In the genomic region with DNA sequence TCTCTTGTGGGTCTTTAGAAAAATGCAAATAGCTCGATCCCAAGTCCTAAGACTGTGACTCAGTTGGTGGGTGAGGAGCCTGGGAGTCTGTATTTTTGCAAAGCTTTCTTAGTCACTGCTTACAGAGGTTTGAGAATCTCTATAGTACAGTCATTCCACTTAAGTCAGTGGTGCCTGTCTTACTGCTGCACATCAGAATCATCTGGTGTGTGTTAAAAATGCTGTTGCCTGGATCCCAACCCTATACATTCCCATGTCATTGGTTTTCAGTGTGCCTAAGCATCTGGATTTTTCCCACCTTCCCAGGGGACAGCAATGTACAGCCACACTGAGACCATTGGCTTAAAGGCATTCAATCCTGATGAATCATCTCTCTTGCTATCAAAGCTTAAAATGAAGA, we compare ENCODE assay signal across 16 cellular contexts. TPM values are rescaled to one million over a fixed set of nuclear protein-coding genes. Genes with fewer than 3 reads are reported as not detected.
DNase-seq lines count a peak whose midpoint lies in the region; ATAC-seq and TF ChIP-seq lines count a peak whose summit lies in the region.
"Had no signal": no experiment of that assay in that cellular context is flagged by ENCODE, and none has a peak within 500 bp of the region (broad histone marks: within the 10 kb centered on the region; RNA-seq: fewer than 3 reads in every experiment).

No MANE protein-coding gene starts in this region.

- H3K36me3 ChIP-seq in IMR-90 (ENCODE audit: control insufficient read depth, insufficient read depth, low read length), result no peaks in the 10 kb centered on the region
- no peaks in the 10 kb centered on the region for H3K36me3 ChIP-seq in smooth muscle cell (ENCODE audit: low read depth)

- no peak overlapping the region for H3K23ac ChIP-seq in IMR-90 (ENCODE audit: low read depth, low read length)

- TF ChIP-seq POLR2A in IMR-90 (IDR thresholded peaks at IDR 0.05; ENCODE audit: low read depth, low read length), result no peak

- in situ Hi-C loops in IMR-90 (cut with MboI; ENCODE audit: low sequenced_read_pairs), result no loop called here

- H4K20me1 ChIP-seq in IMR-90 (ENCODE audit: insufficient read depth, low read length), result no peaks in the 10 kb centered on the region
- H4K20me1 ChIP-seq in smooth muscle cell (ENCODE audit: low read depth), result no peaks in the 10 kb centered on the region

- ATAC-seq in IMR-90 (ENCODE audit: low read depth), result no peak

- H3K4me3 ChIP-seq in IMR-90 (ENCODE audit: insufficient read depth, low read depth, low read length), result no peak overlapping the region
- H3K4me3 ChIP-seq in smooth muscle cell, result no peak overlapping the region
- H3K4me3 ChIP-seq: K562, PC-9 had no signal

- DNase-seq in EH (ENCODE audit: low read depth) (peak; percentile 13), IMR-90 (peak; percentile 10), caudate nucleus (lab: John Stamatoyannopoulos, UW) (peak in 3 of 61 donors; percentile 0 to 9 (median 4)), smooth muscle cell (lab: John Stamatoyannopoulos, UW; ENCODE audit: unreplicated experiment) (no peak), NCI-H2227 treated with DMSO at 0.1 percent for 48 hours (lab: John Stamatoyannopoulos, UW) (no peak), NCI-H2081 (lab: John Stamatoyannopoulos, UW) (no peak)
- DNase-seq in stimulated activated CD4-positive, alpha-beta T cell treated with anti-CD3 and anti-CD28 coated beads, Interleukin-1b, Interleukin-23, amount 100 ng/mL, for 48 hours, result no peak
- DNase-seq: AML-193, EL, H7, NCI-H1417 treated with DMSO at 0.1 percent for 48 hours, NCI-H2029, NCI-H510A treated with DMSO at 0.1 percent for 48 hours, PC-9 had no signal

- POLR2A ChIA-PET in IMR-90 (lab: Charles Lee; ENCODE audit: unreplicated experiment), result no interaction called here

- no peak overlapping the region for H2BK5ac ChIP-seq in IMR-90 (ENCODE audit: low read depth, low read length, poor library complexity, severe bottlenecking)

- H3F3A ChIP-seq in smooth muscle cell (ENCODE audit: low read depth), result no peaks in the 10 kb centered on the region

- H3K4me2 ChIP-seq in IMR-90 (ENCODE audit: low read depth, low read length) (no peak overlapping the region), smooth muscle cell (no peak overlapping the region)
- H3K4me2 ChIP-seq: PC-9 had no signal

- H3K27me3 ChIP-seq in IMR-90 (ENCODE audit: control insufficient read depth, insufficient read depth, low read length) (no peaks in the 10 kb centered on the region), smooth muscle cell (ENCODE audit: low read depth) (no peaks in the 10 kb centered on the region)

- no peak overlapping the region for H3K14ac ChIP-seq in IMR-90 (replicated peaks; ENCODE audit: low read depth, low read length)

- H3K9ac ChIP-seq in IMR-90 (ENCODE audit: low read depth, low read length) (no peak overlapping the region), smooth muscle cell (ENCODE audit: low read depth) (no peak overlapping the region)

- H2AK5ac ChIP-seq in IMR-90 (ENCODE audit: low read depth, low read length), result no peak overlapping the region

- TF ChIP-seq CTCF in IMR-90 (conservative IDR thresholded peaks at IDR 0.05; ENCODE audit: low read depth, low read length), result no peak
- TF ChIP-seq CTCF in smooth muscle cell (IDR thresholded peaks at IDR 0.05; ENCODE audit: borderline replicate concordance, insufficient read depth, poor library complexity, severe bottlenecking), result no peak

- dilution Hi-C loops in IMR-90 (cut with HindIII; ENCODE audit: low sequenced_read_pairs, unreplicated experiment), result no loop called here

- no peak overlapping the region for H2BK120ac ChIP-seq in IMR-90 (ENCODE audit: low read depth, low read length)

- no peak overlapping the region for H2BK15ac ChIP-seq in IMR-90 (ENCODE audit: low read depth, low read length)

- H2BK20ac ChIP-seq in IMR-90 (ENCODE audit: low read depth, low read length), result no peak overlapping the region

- no peak overlapping the region for H3K56ac ChIP-seq in IMR-90 (ENCODE audit: extremely low read depth, insufficient read depth, low read length)

- no peak overlapping the region for H4K8ac ChIP-seq in IMR-90 (ENCODE audit: low read depth in 2 of 2, low read length in 2 of 2)

- no peaks in the 10 kb centered on the region for H3K79me1 ChIP-seq in IMR-90 (ENCODE audit: low read depth in 1 of 2, low read length in 2 of 2)

- BruUV-seq in IMR-90 (replicated peaks; lab: Mats Ljungman, UMichigan), result no TSS peak

- CTCF ChIA-PET in IMR-90 (lab: Yijun Ruan, JAX), result no interaction called here

- no peak overlapping the region for H4K91ac ChIP-seq in IMR-90 (ENCODE audit: insufficient read depth, low read depth, low read length)

- no peak overlapping the region for H3K27ac ChIP-seq in IMR-90 (ENCODE audit: insufficient read depth, low read length)
- peak overlapping the region; percentile 13 for H3K27ac ChIP-seq in caudate nucleus (ENCODE audit: low read depth, low read length)
- peak overlapping the region; percentile 57 for H3K27ac ChIP-seq in smooth muscle cell (ENCODE audit: low read depth)
- H3K27ac ChIP-seq: HL-60, PC-9 had no signal

- WGBS in IMR-90 (ENCODE audit: extremely low coverage in 2 of 2, insufficient read length in 1 of 2), 2 experiments, result no CpG with 5 or more reads among the region's 1 CpG
- 26% methylated on average over 1 of the region's 1 CpG for WGBS in smooth muscle cell (ENCODE audit: low lambda C conversion rate)

- no peaks in the 10 kb centered on the region for H3K79me2 ChIP-seq in smooth muscle cell (ENCODE audit: low read depth)

- intact Hi-C loops in IMR-90 (cut with micrococcal nuclease), result no loop called here

- H3K4ac ChIP-seq in IMR-90 (ENCODE audit: low read depth, low read length), result no peak overlapping the region

- no peak overlapping the region for H4K5ac ChIP-seq in IMR-90 (ENCODE audit: low read depth, low read length)

- H3K18ac ChIP-seq in IMR-90 (ENCODE audit: low read depth, low read length), result no peak overlapping the region

- no peak overlapping the region for H2AK9ac ChIP-seq in IMR-90 (replicated peaks; ENCODE audit: low read depth, low read length, poor library complexity)

- H3K9me3 ChIP-seq in IMR-90 (ENCODE audit: control insufficient read depth, insufficient read depth, low read length) (no peaks in the 10 kb centered on the region), smooth muscle cell (replicated peaks; ENCODE audit: low read depth) (peaks cover 8% of the 10 kb centered on the region)

- no peaks in the 10 kb centered on the region for H3K4me1 ChIP-seq in IMR-90 (ENCODE audit: control insufficient read depth, insufficient read depth, low read length)
- no peaks in the 10 kb centered on the region for H3K4me1 ChIP-seq in smooth muscle cell (ENCODE audit: low read depth)

- no peak overlapping the region for H2AFZ ChIP-seq in IMR-90 (replicated peaks; ENCODE audit: low read length, poor library complexity)
- H2AFZ ChIP-seq in smooth muscle cell (ENCODE audit: low read depth), result no peak overlapping the region
- H2AFZ ChIP-seq: PC-9 had no signal

- H3K9me1 ChIP-seq in IMR-90 (ENCODE audit: insufficient read depth, low read length), result no peaks in the 10 kb centered on the region

- TF ChIP-seq RAD21 in IMR-90 (IDR thresholded peaks at IDR 0.05; ENCODE audit: low read length), result no peak

TF ChIP-seq in IMR-90, 13 proteins besides CTCF, POLR2A, EP300 and RAD21:
- TF ChIP-seq, protein P1, sequence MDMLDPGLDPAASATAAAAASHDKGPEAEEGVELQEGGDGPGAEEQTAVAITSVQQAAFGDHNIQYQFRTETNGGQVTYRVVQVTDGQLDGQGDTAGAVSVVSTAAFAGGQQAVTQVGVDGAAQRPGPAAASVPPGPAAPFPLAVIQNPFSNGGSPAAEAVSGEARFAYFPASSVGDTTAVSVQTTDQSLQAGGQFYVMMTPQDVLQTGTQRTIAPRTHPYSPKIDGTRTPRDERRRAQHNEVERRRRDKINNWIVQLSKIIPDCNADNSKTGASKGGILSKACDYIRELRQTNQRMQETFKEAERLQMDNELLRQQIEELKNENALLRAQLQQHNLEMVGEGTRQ (IDR thresholded peaks at IDR 0.05; ENCODE audit: low read depth, low read length), result no peak
- TF ChIP-seq BHLHE40 (IDR thresholded peaks at IDR 0.05; ENCODE audit: low read depth, low read length) (no peak), CHD1 (IDR thresholded peaks at IDR 0.05; ENCODE audit: low read depth, low read length) (no peak), MAZ (IDR thresholded peaks at IDR 0.05; ENCODE audit: borderline replicate concordance, low read depth, low read length) (no peak), MAFK (IDR thresholded peaks at IDR 0.05; ENCODE audit: low read depth, low read length) (no peak), NFE2L2 (IDR thresholded peaks at IDR 0.05; ENCODE audit: low read depth, low read length) (no peak), ELK1 (IDR thresholded peaks at IDR 0.05; ENCODE audit: borderline replicate concordance, low read depth, low read length) (no peak), FOS (IDR thresholded peaks at IDR 0.05; ENCODE audit: low read depth, low read length) (no peak), RCOR1 (IDR thresholded peaks at IDR 0.05; ENCODE audit: insufficient replicate concordance, low read length) (no peak), RFX5 (IDR thresholded peaks at IDR 0.05; ENCODE audit: low read depth, low read length) (no peak), MXI1 (IDR thresholded peaks at IDR 0.05; ENCODE audit: borderline replicate concordance, low read depth, low read length) (no peak), CEBPB (IDR thresholded peaks at IDR 0.05; ENCODE audit: low read depth, low read length) (no peak), SMC3 (IDR thresholded peaks at IDR 0.05; ENCODE audit: low read depth, low read length) (no peak)

RNA-seq across cellular contexts. Expression of gene GEMIN8, which starts 21.0 kb away (rescaled TPM):
- total RNA-seq in IMR-90 (2012; rRNA removed) (11.1 and 12.0 TPM in 2 replicates), smooth muscle cell (14.8 and 21.5 TPM in 2 replicates)
- polyA plus RNA-seq in IMR-90 (2012; rRNA removed) (20.6 and 24.1 TPM in 2 replicates), smooth muscle cell (14.6 and 15.8 TPM in 2 replicates)
- polyA plus RNA-seq in IMR-90 (2012; cell fraction: cytosol; rRNA removed), result 19.9 and 21.5 TPM in 2 replicates
- polyA plus RNA-seq in IMR-90 (2012; cell fraction: nucleus; rRNA removed; ENCODE audit: low replicate concordance), result 34.7 and 68.5 TPM in 2 replicates

Comparison
In these comparisons a context has a peak if more than half of its experiments do, and no peak if none do; other contexts are left out.
1. DNase-seq: peak in EH (single experiment) and IMR-90 (single experiment); none in smooth muscle cell (single experiment), NCI-H2227 treated with DMSO at 0.1 percent for 48 hours (single experiment), NCI-H2081 (0 of 2) and stimulated activated CD4-positive, alpha-beta T cell treated with anti-CD3 and anti-CD28 coated beads, Interleukin-1b, Interleukin-23, amount 100 ng/mL, for 48 hours (single experiment).